In genomic region chr3:105836533-105836932, GRCh38 we compare ENCODE assay signal across 8 cellular contexts. TPM values are rescaled to one million over a fixed set of nuclear protein-coding genes. Genes with fewer than 3 reads are reported as not detected.
A peak's percentile ranks its signal among the peaks of the same experiment; 100 is the strongest.
DNase-seq lines count a peak whose midpoint lies in the region; ATAC-seq, FAIRE-seq and TF ChIP-seq lines count a peak whose summit lies in the region.

No MANE protein-coding gene starts in this region.

- no peaks in the 10 kb centered on the region for H3K36me3 ChIP-seq in mucosa of descending colon (ENCODE audit: low read depth)

- FAIRE-seq in frontal cortex (lab: Jason Lieb, UNC): no peak

- peak overlapping the region; percentile 88 for H3K27ac Mint-ChIP-seq in activated naive CD4-positive, alpha-beta T cell treated with anti-CD3 and anti-CD28 coated beads, Interleukin-2, amount 50 U/mL, for 24 hours

- H3K4me3 ChIP-seq in mucosa of descending colon: no peak overlapping the region

- peaks cover 6% of the 10 kb centered on the region for H3K4me1 ChIP-seq in mucosa of descending colon (ENCODE audit: low read depth)

- intact Hi-C loops in mucosa of descending colon (cut with DNase I, micrococcal nuclease): no loop called here

- peaks cover 85% of the 10 kb centered on the region for H3K4me1 Mint-ChIP-seq in activated naive CD4-positive, alpha-beta T cell treated with anti-CD3 and anti-CD28 coated beads, Interleukin-2, amount 50 U/mL, for 24 hours

- no peaks in the 10 kb centered on the region for H3K9me3 ChIP-seq in mucosa of descending colon

- H3K9me3 Mint-ChIP-seq in activated naive CD4-positive, alpha-beta T cell treated with anti-CD3 and anti-CD28 coated beads, Interleukin-2, amount 50 U/mL, for 24 hours: peaks cover under 1% of the 10 kb centered on the region

- ATAC-seq in GM18868 (IDR thresholded peaks at IDR 0.05; ENCODE audit: unreplicated experiment): peak; percentile 59
- peak; percentile 59 for ATAC-seq in HG02798 (IDR thresholded peaks at IDR 0.05; ENCODE audit: poor library complexity, unreplicated experiment)
- ATAC-seq in mucosa of descending colon: peak; percentile 70

- DNase-seq in mucosa of descending colon (no peak), retina (no peak), NCI-H2081 treated with DMSO at 0.1 percent for 48 hours (lab: John Stamatoyannopoulos, UW) (no peak), medulla oblongata (ENCODE audit: extremely low spot score) (no peak), frontal cortex (ENCODE audit: low spot score in 2 of 2) (no peak)

- peak overlapping the region; percentile 56 for H3K4me3 Mint-ChIP-seq in activated naive CD4-positive, alpha-beta T cell treated with anti-CD3 and anti-CD28 coated beads, Interleukin-2, amount 50 U/mL, for 24 hours

- TF ChIP-seq CTCF in mucosa of descending colon (IDR thresholded peaks at IDR 0.05): no peak

- peaks cover 49% of the 10 kb centered on the region for H3K36me3 Mint-ChIP-seq in activated naive CD4-positive, alpha-beta T cell treated with anti-CD3 and anti-CD28 coated beads, Interleukin-2, amount 50 U/mL, for 24 hours

- H3K27me3 Mint-ChIP-seq in activated naive CD4-positive, alpha-beta T cell treated with anti-CD3 and anti-CD28 coated beads, Interleukin-2, amount 50 U/mL, for 24 hours: no peaks in the 10 kb centered on the region

RNA-seq across cellular contexts. Expression of gene CBLB, which starts 32.3 kb away (rescaled TPM):
- total RNA-seq in mucosa of descending colon (10 to 100 TPM; 41.7 to 52.2 (median 51.0) TPM), frontal cortex (22.0 TPM)
